In genomic region chr22:40374567-40374966, GRCh38 we compare ENCODE assay signal across 25 cellular contexts. TPM values are rescaled to one million over a fixed set of nuclear protein-coding genes. Genes with fewer than 3 reads are reported as not detected.
DNase-seq lines count a peak whose midpoint lies in the region; ATAC-seq, FAIRE-seq and TF ChIP-seq lines count a peak whose summit lies in the region.
"Had no signal": no experiment of that assay in that cellular context is flagged by ENCODE, and none has a peak within 500 bp of the region (broad histone marks: within the 10 kb centered on the region; RNA-seq: fewer than 3 reads in every experiment).

No MANE protein-coding gene starts in this region.

- dilution Hi-C loops in IMR-90 (cut with HindIII; ENCODE audit: low sequenced_read_pairs, unreplicated experiment): no loop called here

- peaks cover 26 to 68% of the 10 kb centered on the region in 2 experiments for H3K79me1 ChIP-seq in IMR-90 (ENCODE audit: low read depth in 1 of 2, low read length in 2 of 2)

- WGBS in HepG2 (ENCODE audit: low lambda C conversion rate): 96% methylated on average over 7 of the region's 8 CpGs
- 95% methylated on average over 4 of the region's 8 CpGs for WGBS in right lobe of liver (ENCODE audit: insufficient coverage, low coverage, low lambda C conversion rate, missing lambda C conversion rate)
- 96% methylated on average over 7 of the region's 8 CpGs; no CpG with 5 or more reads in 1 of the 2 experiments for WGBS in IMR-90 (ENCODE audit: extremely low coverage in 2 of 2, insufficient read length in 1 of 2), 2 experiments

- FAIRE-seq in HepG2 (lab: Jason Lieb, UNC): no peak
- FAIRE-seq: A204.1, GM12878, H54 had no signal

- no peak overlapping the region for H3K4me2 ChIP-seq in HepG2 (ENCODE audit: low read depth, low read length)
- no peak overlapping the region for H3K4me2 ChIP-seq in IMR-90 (ENCODE audit: low read depth, low read length)
- peak overlapping the region; percentile 74; the same call in 1 of the 2 replicates for H3K4me2 ChIP-seq in OCI-LY7 (ENCODE audit: low read length)
- H3K4me2 ChIP-seq: GM23338 had no signal

- H3K27ac ChIP-seq in HepG2 (ENCODE audit: extremely low read length, insufficient read depth, low read length) (no peak overlapping the region), right lobe of liver (no peak overlapping the region), IMR-90 (ENCODE audit: insufficient read depth, low read length) (no peak overlapping the region), OCI-LY7 (ENCODE audit: low read depth, low read length, poor library complexity, severe bottlenecking) (peak overlapping the region; percentile 97)
- H3K27ac ChIP-seq: 22Rv1 had no signal

- peak overlapping the region; percentile 72 for H3K27ac Mint-ChIP-seq in stimulated activated memory B cell treated with anti-CD40 and anti-IgM and Interleukin-4, amounts not matched to agents 10 μg/mL and 1 μg/mL and 100 μg/mL, for 72 hours
- no peak overlapping the region for H3K27ac Mint-ChIP-seq in activated CD8-positive, alpha-beta T cell treated with anti-CD3 and anti-CD28 coated beads, Interleukin-2, amount 10 ng/mL, durations not matched to agents 7 days and 5 days
- H3K27ac Mint-ChIP-seq: GM23338, HFFc6 had no signal

- in situ Hi-C loops in HepG2 (cut with HindIII; ENCODE audit: extremely low pct_ligation_motif_present, low pct_unique_long_range_greater_than_20kb): no loop called here
- in situ Hi-C loops in IMR-90 (cut with MboI; ENCODE audit: low sequenced_read_pairs): no loop called here

- H3K4me1 ChIP-seq in HepG2 (ENCODE audit: insufficient read depth, low read length): no peaks in the 10 kb centered on the region
- H3K4me1 ChIP-seq in right lobe of liver: peaks cover 0 to 6% (median 0%) of the 10 kb centered on the region in 4 donors
- peaks cover 3% of the 10 kb centered on the region; the same call in 1 of the 2 replicates for H3K4me1 ChIP-seq in IMR-90 (ENCODE audit: control insufficient read depth, insufficient read depth, low read length)
- peaks cover 70% of the 10 kb centered on the region for H3K4me1 ChIP-seq in OCI-LY7 (ENCODE audit: insufficient read depth, low read length, poor library complexity, severe bottlenecking)

- H3K36me3 ChIP-seq in HepG2 (replicated peaks in 1 of 2; ENCODE audit: control insufficient read depth in 1 of 2, insufficient read depth in 2 of 2, low read length in 2 of 2): peaks cover 0 to 3% of the 10 kb centered on the region in 2 experiments; a peak in 1 of 5 replicates
- H3K36me3 ChIP-seq in right lobe of liver: no peaks in the 10 kb centered on the region
- H3K36me3 ChIP-seq in IMR-90 (ENCODE audit: control insufficient read depth, insufficient read depth, low read length): no peaks in the 10 kb centered on the region
- H3K36me3 ChIP-seq in OCI-LY7 (ENCODE audit: insufficient read depth, low read length): peaks cover 32% of the 10 kb centered on the region

- no peaks in the 10 kb centered on the region for H3K27me3 Mint-ChIP-seq in stimulated activated memory B cell treated with anti-CD40 and anti-IgM and Interleukin-4, amounts not matched to agents 10 μg/mL and 1 μg/mL and 100 μg/mL, for 72 hours
- no peaks in the 10 kb centered on the region for H3K27me3 Mint-ChIP-seq in activated CD8-positive, alpha-beta T cell treated with anti-CD3 and anti-CD28 coated beads, Interleukin-2, amount 10 ng/mL, durations not matched to agents 7 days and 5 days (ENCODE audit: low read depth)
- H3K27me3 Mint-ChIP-seq: CD4-positive, alpha-beta memory T cell had no signal

- TF ChIP-seq POLR2A in HepG2 (IDR thresholded peaks at IDR 0.05; ENCODE audit: insufficient read depth in 1 of 2, low read depth in 2 of 2, low read length in 2 of 2): no peak
- no peak for TF ChIP-seq POLR2A in right lobe of liver (IDR thresholded peaks at IDR 0.05)
- no peak for TF ChIP-seq POLR2A in IMR-90 (IDR thresholded peaks at IDR 0.05; ENCODE audit: low read depth, low read length)

- H2BK20ac ChIP-seq in IMR-90 (ENCODE audit: low read depth, low read length): no peak overlapping the region

- H4K5ac ChIP-seq in IMR-90 (ENCODE audit: low read depth, low read length): no peak overlapping the region

- H4K91ac ChIP-seq in IMR-90 (ENCODE audit: insufficient read depth, low read depth, low read length): no peak overlapping the region

- H3K4me3 ChIP-seq in HepG2 (replicated peaks in 1 of 3; ENCODE audit: insufficient read depth in 1 of 3, low read depth in 2 of 3, low read length in 3 of 3) (no peak overlapping the region), right lobe of liver (no peak overlapping the region), IMR-90 (ENCODE audit: insufficient read depth, low read depth, low read length) (no peak overlapping the region), OCI-LY7 (ENCODE audit: low read depth, low read length, poor library complexity, severe bottlenecking) (no peak overlapping the region)
- H3K4me3 ChIP-seq: GM12878, GM23338, HAP-1 had no signal

- H2AFZ ChIP-seq in HepG2 (ENCODE audit: low read length) (no peak overlapping the region), IMR-90 (replicated peaks; ENCODE audit: low read length, poor library complexity) (no peak overlapping the region), OCI-LY7 (ENCODE audit: low read length) (no peak overlapping the region)
- H2AFZ ChIP-seq: GM23338 had no signal

- H3K4ac ChIP-seq in IMR-90 (ENCODE audit: low read depth, low read length): no peak overlapping the region

- no TSS peak for BruUV-seq in HepG2 (replicated peaks; lab: Mats Ljungman, UMichigan)
- BruUV-seq in IMR-90 (replicated peaks; lab: Mats Ljungman, UMichigan): no TSS peak
- no TSS peak for BruUV-seq in OCI-LY7 (replicated peaks; lab: Mats Ljungman, UMichigan)

- peaks cover 15% of the 10 kb centered on the region for H3K9me1 ChIP-seq in IMR-90 (ENCODE audit: insufficient read depth, low read length)

- no peak overlapping the region for H2AK5ac ChIP-seq in IMR-90 (ENCODE audit: low read depth, low read length)

- H2BK15ac ChIP-seq in IMR-90 (ENCODE audit: low read depth, low read length): no peak overlapping the region

- no peaks in the 10 kb centered on the region for H3K9me3 Mint-ChIP-seq in stimulated activated memory B cell treated with anti-CD40 and anti-IgM and Interleukin-4, amounts not matched to agents 10 μg/mL and 1 μg/mL and 100 μg/mL, for 72 hours
- H3K9me3 Mint-ChIP-seq in activated CD8-positive, alpha-beta T cell treated with anti-CD3 and anti-CD28 coated beads, Interleukin-2, amount 10 ng/mL, durations not matched to agents 7 days and 5 days (ENCODE audit: insufficient read depth): no peaks in the 10 kb centered on the region
- H3K9me3 Mint-ChIP-seq: CD4-positive, alpha-beta memory T cell; GM23338; HFFc6 had no signal

- TF ChIP-seq CTCF in HepG2 (CRISPR knock-in tag; IDR thresholded peaks at IDR 0.05) (no peak), right lobe of liver (IDR thresholded peaks at IDR 0.05) (no peak), IMR-90 (conservative IDR thresholded peaks at IDR 0.05; ENCODE audit: low read depth, low read length) (no peak), OCI-LY7 (conservative IDR thresholded peaks at IDR 0.05; ENCODE audit: low read length) (no peak)

- H3K79me2 ChIP-seq in HepG2 (ENCODE audit: insufficient read depth, low read length): peaks cover 4% of the 10 kb centered on the region
- peaks cover 72% of the 10 kb centered on the region for H3K79me2 ChIP-seq in OCI-LY7 (ENCODE audit: insufficient read depth, low read depth, low read length)

- CTCF ChIA-PET in HepG2 (lab: Yijun Ruan, JAX; ENCODE audit: low intra/inter-chr PET ratio, low total read pairs): no interaction called here
- CTCF ChIA-PET in IMR-90 (lab: Yijun Ruan, JAX): no interaction called here
- CTCF ChIA-PET in OCI-LY7 (lab: Charles Lee; ENCODE audit: unreplicated experiment): interaction anchor here (1.2 kb wide), 1 partner anchor 11 kb away, joined by 3 read pairs; no protein-coding TSS in a partner anchor
- CTCF ChIA-PET in activated CD8-positive, alpha-beta T cell treated with anti-CD3 and anti-CD28 coated beads, Interleukin-2, amount 10 ng/mL, durations not matched to agents 7 days and 5 days (lab: Charles Lee): interaction anchor here (1.0 to 1.2 kb wide), 4 partner anchors 8 to 271 kb away, joined by 3 to 4 read pairs (median 3); no protein-coding TSS in a partner anchor

- peaks cover 6% of the 10 kb centered on the region for H3K36me3 Mint-ChIP-seq in stimulated activated memory B cell treated with anti-CD40 and anti-IgM and Interleukin-4, amounts not matched to agents 10 μg/mL and 1 μg/mL and 100 μg/mL, for 72 hours
- H3K36me3 Mint-ChIP-seq in activated CD8-positive, alpha-beta T cell treated with anti-CD3 and anti-CD28 coated beads, Interleukin-2, amount 10 ng/mL, durations not matched to agents 7 days and 5 days (ENCODE audit: low read depth): peaks cover 28% of the 10 kb centered on the region

- no peaks in the 10 kb centered on the region for H4K20me1 ChIP-seq in HepG2 (ENCODE audit: insufficient read depth, low read length)
- peaks cover 21% of the 10 kb centered on the region; the same call in 1 of the 2 replicates for H4K20me1 ChIP-seq in IMR-90 (ENCODE audit: insufficient read depth, low read length)
- no peaks in the 10 kb centered on the region for H4K20me1 ChIP-seq in OCI-LY7 (ENCODE audit: insufficient read depth, low read length)

- POLR2A ChIA-PET in HepG2 (lab: Yijun Ruan, JAX) (interaction anchor here (1.1 kb wide), 1 partner anchor 13 kb away, joined by 3 read pairs; no protein-coding TSS in a partner anchor), IMR-90 (lab: Charles Lee; ENCODE audit: unreplicated experiment) (no interaction called here), OCI-LY7 (lab: Charles Lee) (interaction anchor here (0.6 to 1.2 kb wide), 6 partner anchors 21 to 849 kb away, joined by 3 to 5 read pairs (median 3); no protein-coding TSS in a partner anchor)
- POLR2A ChIA-PET in activated CD8-positive, alpha-beta T cell treated with anti-CD3 and anti-CD28 coated beads, Interleukin-2, amount 10 ng/mL, durations not matched to agents 7 days and 5 days (lab: Charles Lee): no interaction called here

- H3K18ac ChIP-seq in IMR-90 (ENCODE audit: low read depth, low read length): no peak overlapping the region

- H3K4me1 Mint-ChIP-seq in stimulated activated memory B cell treated with anti-CD40 and anti-IgM and Interleukin-4, amounts not matched to agents 10 μg/mL and 1 μg/mL and 100 μg/mL, for 72 hours: peaks cover 64% of the 10 kb centered on the region
- peaks cover 27% of the 10 kb centered on the region for H3K4me1 Mint-ChIP-seq in activated CD8-positive, alpha-beta T cell treated with anti-CD3 and anti-CD28 coated beads, Interleukin-2, amount 10 ng/mL, durations not matched to agents 7 days and 5 days (ENCODE audit: low read depth)

- H3K9me2 ChIP-seq in OCI-LY7 (ENCODE audit: insufficient read depth, low read length): no peaks in the 10 kb centered on the region

- H2BK120ac ChIP-seq in IMR-90 (ENCODE audit: low read depth, low read length): no peak overlapping the region

- H3K27me3 ChIP-seq in HepG2 (ENCODE audit: control insufficient read depth in 1 of 2, insufficient read depth in 2 of 2, low read length in 2 of 2) (no peaks in the 10 kb centered on the region; a peak in 1 of 5 replicates), right lobe of liver (no peaks in the 10 kb centered on the region), IMR-90 (ENCODE audit: control insufficient read depth, insufficient read depth, low read length) (no peaks in the 10 kb centered on the region)
- H3K27me3 ChIP-seq: BE2C had no signal

- no peak for TF ChIP-seq RAD21 in HepG2 (CRISPR knock-in tag; IDR thresholded peaks at IDR 0.05)
- TF ChIP-seq RAD21 in IMR-90 (IDR thresholded peaks at IDR 0.05; ENCODE audit: low read length): no peak

- H3K9ac ChIP-seq in HepG2 (ENCODE audit: insufficient read depth, low read depth, low read length): no peak overlapping the region
- H3K9ac ChIP-seq in IMR-90 (ENCODE audit: low read depth, low read length): no peak overlapping the region

- H4K8ac ChIP-seq in IMR-90 (ENCODE audit: low read depth in 2 of 2, low read length in 2 of 2): no peak overlapping the region

- H3K23ac ChIP-seq in IMR-90 (ENCODE audit: low read depth, low read length): no peak overlapping the region

- no peak for DNase-seq in HepG2 (ENCODE audit: low spot score)
- DNase-seq in right lobe of liver: no peak
- no peak for DNase-seq in IMR-90
- DNase-seq in OCI-LY7 (ENCODE audit: low spot score): no peak
- DNase-seq in NK-92 treated with Interleukin-12 subunit alpha and Interleukin-12 subunit beta, amount 100 ng/mL, for 24 hours (lab: John Stamatoyannopoulos, UW): no peak
- DNase-seq in H4 (ENCODE audit: low spot score): no peak
- DNase-seq in activated CD8-positive, alpha-beta T cell treated with anti-CD3 and anti-CD28 coated beads, Interleukin-2, amount 10 ng/mL, durations not matched to agents 7 days and 5 days: no peak
- DNase-seq: ACHN; BE2C; C1 segment of cervical spinal cord; Calu3; CD4-positive, alpha-beta memory T cell; COR-L47; DMS53; DND-41; EL; GDM1; HFFc6 had no signal

- H2AK9ac ChIP-seq in IMR-90 (replicated peaks; ENCODE audit: low read depth, low read length, poor library complexity): no peak overlapping the region

- H3K56ac ChIP-seq in IMR-90 (ENCODE audit: extremely low read depth, insufficient read depth, low read length): no peak overlapping the region

- intact Hi-C loops in HepG2 (cut with micrococcal nuclease; ENCODE audit: unreplicated experiment): no loop called here
- intact Hi-C loops in right lobe of liver (cut with DNase I): no loop called here
- intact Hi-C loops in IMR-90 (cut with micrococcal nuclease): loop anchor here (5.0 to 10.0 kb wide), 2 partner anchors 273 to 520 kb away; no protein-coding TSS in a partner anchor
- intact Hi-C loops in OCI-LY7 (cut with micrococcal nuclease; ENCODE audit: unreplicated experiment): loop anchor here (10.0 kb wide), 1 partner anchor 270 kb away; no protein-coding TSS in a partner anchor

- no peak overlapping the region for H3K4me3 Mint-ChIP-seq in stimulated activated memory B cell treated with anti-CD40 and anti-IgM and Interleukin-4, amounts not matched to agents 10 μg/mL and 1 μg/mL and 100 μg/mL, for 72 hours
- H3K4me3 Mint-ChIP-seq in activated CD8-positive, alpha-beta T cell treated with anti-CD3 and anti-CD28 coated beads, Interleukin-2, amount 10 ng/mL, durations not matched to agents 7 days and 5 days: no peak overlapping the region
- H3K4me3 Mint-ChIP-seq: CD4-positive, alpha-beta memory T cell; GM23338; HFFc6 had no signal

- no peak overlapping the region for H2BK5ac ChIP-seq in IMR-90 (ENCODE audit: low read depth, low read length, poor library complexity, severe bottlenecking)

- TF ChIP-seq EP300 in HepG2 (IDR thresholded peaks at IDR 0.05; ENCODE audit: low read depth in 2 of 2, low read length in 2 of 2) (no peak), HepG2 (CRISPR knock-in tag; IDR thresholded peaks at IDR 0.05; ENCODE audit: borderline replicate concordance) (no peak)

- ATAC-seq in HepG2 (no peak), right lobe of liver (no peak), IMR-90 (ENCODE audit: low read depth) (no peak)
- ATAC-seq in stimulated activated memory B cell treated with anti-CD40 and anti-IgM and Interleukin-4, amounts not matched to agents 10 μg/mL and 1 μg/mL and 100 μg/mL, for 72 hours: no peak
- ATAC-seq in activated CD8-positive, alpha-beta T cell treated with anti-CD3 and anti-CD28 coated beads, Interleukin-2, amount 10 ng/mL, durations not matched to agents 7 days and 5 days: no peak
- ATAC-seq: GM12878, GM23338 had no signal

- no peak overlapping the region for H3K14ac ChIP-seq in IMR-90 (replicated peaks; ENCODE audit: low read depth, low read length)

- no peaks in the 10 kb centered on the region for H3K9me3 ChIP-seq in HepG2 (ENCODE audit: low read length)
- no peaks in the 10 kb centered on the region for H3K9me3 ChIP-seq in right lobe of liver
- no peaks in the 10 kb centered on the region for H3K9me3 ChIP-seq in IMR-90 (ENCODE audit: control insufficient read depth, insufficient read depth, low read length)
- no peaks in the 10 kb centered on the region for H3K9me3 ChIP-seq in OCI-LY7 (ENCODE audit: low read length)
- H3K9me3 ChIP-seq: BE2C, HAP-1 had no signal

RNA-seq across cellular contexts. Expression of gene SGSM3, which starts 4.2 kb away (rescaled TPM):
- 10.8 and 15.7 TPM in 2 replicates for total RNA-seq in HepG2 (2016; rRNA removed; fragmentation: Illumina TruSeq; extraction: Trizol)
- 12.7 and 13.4 TPM in 2 replicates for total RNA-seq in HepG2 (2016; cell fraction: cytosol; rRNA removed; fragmentation: Illumina TruSeq; extraction: Trizol; ENCODE audit: low read depth)
- 8.1 and 17.9 TPM in 2 replicates for total RNA-seq in HepG2 (2016; cell fraction: insoluble cytoplasmic fraction; rRNA removed; fragmentation: Illumina TruSeq; extraction: Trizol)
- total RNA-seq in HepG2 (2016; cell fraction: membrane; rRNA removed; fragmentation: Illumina TruSeq; extraction: Trizol): 12.6 and 12.7 TPM in 2 replicates
- 18.0 and 19.9 TPM in 2 replicates for total RNA-seq in HepG2 (2016; cell fraction: nucleus; rRNA removed; fragmentation: Illumina TruSeq; extraction: Trizol)
- 23.8 and 30.6 TPM in 2 replicates for polyA plus RNA-seq in HepG2 (2011; rRNA removed)
- 8.3 and 16.1 TPM in 2 replicates for polyA plus RNA-seq in HepG2 (2011; cell fraction: cytosol; rRNA removed)
- polyA plus RNA-seq in HepG2 (2011; cell fraction: nucleus; rRNA removed): 265 and 362 TPM in 2 replicates
- polyA plus RNA-seq in HepG2 (2012): 12.7 and 19.1 TPM in 2 replicates
- polyA plus RNA-seq in HepG2 (2016; cell fraction: cytosol; fragmentation: Illumina TruSeq; extraction: Trizol; ENCODE audit: low read depth): 5.0 and 5.7 TPM in 2 replicates
- 8.9 and 11.3 TPM in 2 replicates for polyA plus RNA-seq in HepG2 (2016; cell fraction: insoluble cytoplasmic fraction; fragmentation: Illumina TruSeq; extraction: Trizol; ENCODE audit: low read depth)
- 8.8 and 9.1 TPM in 2 replicates for polyA plus RNA-seq in HepG2 (2016; cell fraction: membrane; fragmentation: Illumina TruSeq; extraction: Trizol; ENCODE audit: low read depth)
- 46.2 and 59.6 TPM in 2 replicates for polyA plus RNA-seq in HepG2 (2016; cell fraction: nucleus; fragmentation: Illumina TruSeq; extraction: Trizol; ENCODE audit: insufficient read depth, low read depth)
- 20.1 and 47.7 TPM in 2 replicates for polyA minus RNA-seq in HepG2 (2011; rRNA and poly(A)+ RNA removed; ENCODE audit: low replicate concordance)
- polyA minus RNA-seq in HepG2 (2011; cell fraction: cytosol; rRNA and poly(A)+ RNA removed): 3.8 and 6.1 TPM in 2 replicates
- 22.9 and 34.2 TPM in 2 replicates for polyA minus RNA-seq in HepG2 (2011; cell fraction: nucleus; rRNA and poly(A)+ RNA removed)
- total RNA-seq in right lobe of liver: 10 to 100 TPM; 19.3 to 27.1 (median 25.8) TPM
- 36.4 and 47.5 TPM in 2 replicates for total RNA-seq in IMR-90 (2012; rRNA removed)
- polyA plus RNA-seq in IMR-90 (2012; rRNA removed): 90.1 and 97.4 TPM in 2 replicates
- 53.3 and 63.2 TPM in 2 replicates for polyA plus RNA-seq in IMR-90 (2012; cell fraction: cytosol; rRNA removed)
- polyA plus RNA-seq in IMR-90 (2012; cell fraction: nucleus; rRNA removed; ENCODE audit: low replicate concordance): 505 and 1,239 TPM in 2 replicates
- 168 and 197 TPM in 2 replicates for total RNA-seq in OCI-LY7 (2014; rRNA removed; shearing (Covaris generic))
- 130 and 144 TPM in 2 replicates for total RNA-seq in OCI-LY7 (2022)
- 15.5 and 31.4 TPM in 2 replicates for total RNA-seq in H4 (2014; rRNA removed; shearing (Covaris generic))
- total RNA-seq in activated CD8-positive, alpha-beta T cell treated with anti-CD3 and anti-CD28 coated beads, Interleukin-2, amount 10 ng/mL, durations not matched to agents 7 days and 5 days: 100 to 1,000 TPM; 105 TPM

RNA-seq across cellular contexts. Expression of gene ADSL, which starts 28.3 kb away (rescaled TPM):
- total RNA-seq in HepG2 (2016; rRNA removed; fragmentation: Illumina TruSeq; extraction: Trizol): 174 and 246 TPM in 2 replicates
- total RNA-seq in HepG2 (2016; cell fraction: cytosol; rRNA removed; fragmentation: Illumina TruSeq; extraction: Trizol; ENCODE audit: low read depth): 48.4 and 50.9 TPM in 2 replicates
- total RNA-seq in HepG2 (2016; cell fraction: insoluble cytoplasmic fraction; rRNA removed; fragmentation: Illumina TruSeq; extraction: Trizol): 170 and 259 TPM in 2 replicates
- total RNA-seq in HepG2 (2016; cell fraction: membrane; rRNA removed; fragmentation: Illumina TruSeq; extraction: Trizol): 74.9 and 82.1 TPM in 2 replicates
- 104 TPM in 2 replicates for total RNA-seq in HepG2 (2016; cell fraction: nucleus; rRNA removed; fragmentation: Illumina TruSeq; extraction: Trizol)
- polyA plus RNA-seq in HepG2 (2011; rRNA removed): 123 and 126 TPM in 2 replicates
- polyA plus RNA-seq in HepG2 (2011; cell fraction: cytosol; rRNA removed): 146 and 165 TPM in 2 replicates
- 121 and 128 TPM in 2 replicates for polyA plus RNA-seq in HepG2 (2011; cell fraction: nucleus; rRNA removed)
- 85.3 and 95.9 TPM in 2 replicates for polyA plus RNA-seq in HepG2 (2012)
- polyA plus RNA-seq in HepG2 (2016; cell fraction: cytosol; fragmentation: Illumina TruSeq; extraction: Trizol; ENCODE audit: low read depth): 29.4 and 31.7 TPM in 2 replicates
- polyA plus RNA-seq in HepG2 (2016; cell fraction: insoluble cytoplasmic fraction; fragmentation: Illumina TruSeq; extraction: Trizol; ENCODE audit: low read depth): 192 and 202 TPM in 2 replicates
- 40.9 and 42.5 TPM in 2 replicates for polyA plus RNA-seq in HepG2 (2016; cell fraction: membrane; fragmentation: Illumina TruSeq; extraction: Trizol; ENCODE audit: low read depth)
- polyA plus RNA-seq in HepG2 (2016; cell fraction: nucleus; fragmentation: Illumina TruSeq; extraction: Trizol; ENCODE audit: insufficient read depth, low read depth): 112 and 125 TPM in 2 replicates
- 148 and 183 TPM in 2 replicates for polyA minus RNA-seq in HepG2 (2011; rRNA and poly(A)+ RNA removed; ENCODE audit: low replicate concordance)
- polyA minus RNA-seq in HepG2 (2011; cell fraction: cytosol; rRNA and poly(A)+ RNA removed): 49.9 and 55.2 TPM in 2 replicates
- 79.3 and 97.1 TPM in 2 replicates for polyA minus RNA-seq in HepG2 (2011; cell fraction: nucleus; rRNA and poly(A)+ RNA removed)
- total RNA-seq in right lobe of liver: 10 to 100 TPM; 15.1 to 47.6 (median 24.9) TPM
- 181 and 229 TPM in 2 replicates for total RNA-seq in IMR-90 (2012; rRNA removed)
- 89.8 and 93.6 TPM in 2 replicates for polyA plus RNA-seq in IMR-90 (2012; rRNA removed)
- 54.2 and 95.4 TPM in 2 replicates for polyA plus RNA-seq in IMR-90 (2012; cell fraction: cytosol; rRNA removed)
- 84.2 and 143 TPM in 2 replicates for polyA plus RNA-seq in IMR-90 (2012; cell fraction: nucleus; rRNA removed; ENCODE audit: low replicate concordance)
- 117 and 141 TPM in 2 replicates for total RNA-seq in OCI-LY7 (2014; rRNA removed; shearing (Covaris generic))
- total RNA-seq in OCI-LY7 (2022): 120 and 137 TPM in 2 replicates
- 214 and 252 TPM in 2 replicates for total RNA-seq in H4 (2014; rRNA removed; shearing (Covaris generic))
- 100 to 1,000 TPM; 109 to 118 TPM for total RNA-seq in activated CD8-positive, alpha-beta T cell treated with anti-CD3 and anti-CD28 coated beads, Interleukin-2, amount 10 ng/mL, durations not matched to agents 7 days and 5 days

Comparison
In these comparisons a context has a peak if more than half of its experiments do, and no peak if none do; other contexts are left out.
1. CTCF ChIA-PET loops: an anchor here in OCI-LY7 (1.2 kb wide) and activated CD8-positive, alpha-beta T cell treated with anti-CD3 and anti-CD28 coated beads, Interleukin-2, amount 10 ng/mL, durations not matched to agents 7 days and 5 days (1.0 to 1.2 kb wide); none called in HepG2 and IMR-90.
2. POLR2A ChIA-PET loops: an anchor here in HepG2 (1.1 kb wide) and OCI-LY7 (0.6 to 1.2 kb wide); none called in IMR-90 and activated CD8-positive, alpha-beta T cell treated with anti-CD3 and anti-CD28 coated beads, Interleukin-2, amount 10 ng/mL, durations not matched to agents 7 days and 5 days.
3. intact Hi-C loops: an anchor here in IMR-90 (5.0 to 10.0 kb wide) and OCI-LY7 (10.0 kb wide); none called in HepG2 and right lobe of liver.